ENCODE assay signal across 8 cellular contexts in the genomic region with DNA sequence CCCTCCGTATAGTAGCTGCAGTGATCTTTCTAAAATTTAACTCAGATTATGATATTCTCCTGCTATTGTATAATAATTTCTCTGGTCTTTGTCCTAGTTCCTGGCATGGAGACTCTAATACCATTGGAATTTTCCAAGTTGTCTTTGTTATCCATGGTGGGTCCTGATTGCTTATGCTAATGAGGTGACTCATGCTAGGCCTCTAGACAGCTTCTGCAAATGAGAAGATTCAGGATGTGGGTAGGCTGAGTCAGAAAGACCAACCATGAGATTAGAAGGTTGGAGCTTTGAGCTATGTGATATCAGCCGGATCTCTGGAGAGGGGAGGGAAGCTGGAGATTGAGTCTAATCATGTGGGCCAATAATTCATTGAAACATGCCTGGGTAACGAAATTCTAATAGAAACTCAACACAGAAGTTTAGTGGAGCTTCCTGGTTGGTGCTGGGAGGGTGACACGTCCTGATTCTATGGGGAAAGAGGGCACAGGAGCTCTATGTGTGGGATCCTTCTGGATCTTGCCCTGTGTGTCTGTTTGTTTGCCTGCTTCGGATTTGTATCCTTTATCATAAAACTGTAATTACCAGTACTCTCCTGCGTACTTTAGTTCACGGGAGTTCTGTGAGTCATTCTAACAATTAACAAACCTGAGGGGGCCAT.
A peak's percentile ranks its signal among the peaks of the same experiment; 100 is the strongest.
DNase-seq lines count a peak whose midpoint lies in the region; ATAC-seq and TF ChIP-seq lines count a peak whose summit lies in the region.

No MANE protein-coding gene starts in this region.

- H3K9me3 ChIP-seq in upper lobe of right lung = no peaks in the 10 kb centered on the region

- H3K4me3 ChIP-seq in foreskin fibroblast (ENCODE audit: low read depth in 1 of 2, low read length in 2 of 2) = no peak overlapping the region
- no peak overlapping the region for H3K4me3 ChIP-seq in upper lobe of right lung

- H3K27me3 ChIP-seq in upper lobe of right lung = no peaks in the 10 kb centered on the region

- intact Hi-C loops in upper lobe of right lung (cut with DNase I) = no loop called here

- H3K36me3 ChIP-seq in upper lobe of right lung = no peaks in the 10 kb centered on the region

- no peaks in the 10 kb centered on the region for H3K4me1 ChIP-seq in upper lobe of right lung

- peak; percentile 89 for ATAC-seq in upper lobe of right lung

- no peak for TF ChIP-seq CTCF in foreskin fibroblast (IDR thresholded peaks at IDR 0.05; ENCODE audit: low read depth, low read length)
- no peak for TF ChIP-seq CTCF in upper lobe of right lung (IDR thresholded peaks at IDR 0.05)

- DNase-seq in stimulated activated CD4-positive, alpha-beta T cell treated with anti-CD3 and anti-CD28 coated beads, Interleukin-12 subunit alpha, Interleukin-12 subunit beta, amount 100 ng/mL, for 48 hours (ENCODE audit: low read depth in 2 of 3, low spot score in 1 of 3) = peak; percentile 2 to 33 (median 4)
- no peak for DNase-seq in stimulated activated CD4-positive, alpha-beta T cell treated with anti-CD3 and anti-CD28 coated beads, Interleukin-4, amount 100 ng/mL, for 1 hour
- DNase-seq in T-helper 22 cell (ENCODE audit: low read depth) = peak; percentile 0
- DNase-seq in foreskin fibroblast = peak; percentile 98 to 99
- DNase-seq in upper lobe of right lung = no peak
- no peak for DNase-seq in NCI-H748 (lab: John Stamatoyannopoulos, UW; ENCODE audit: unreplicated experiment)
- DNase-seq in NCI-H2107 treated with DMSO at 0.1 percent for 48 hours (lab: John Stamatoyannopoulos, UW; ENCODE audit: unreplicated experiment) = no peak
- no peak for DNase-seq in GM19238 (ENCODE audit: insufficient read length, low spot score)

- H3K27ac ChIP-seq in upper lobe of right lung = no peak overlapping the region

Comparison
In these comparisons a context has a peak if more than half of its experiments do, and no peak if none do; other contexts are left out.
1. DNase-seq: peak in stimulated activated CD4-positive, alpha-beta T cell treated with anti-CD3 and anti-CD28 coated beads, Interleukin-12 subunit alpha, Interleukin-12 subunit beta, amount 100 ng/mL, for 48 hours (3 of 3), T-helper 22 cell (single experiment) and foreskin fibroblast (2 of 2); none in stimulated activated CD4-positive, alpha-beta T cell treated with anti-CD3 and anti-CD28 coated beads, Interleukin-4, amount 100 ng/mL, for 1 hour (single experiment), upper lobe of right lung (single experiment), NCI-H748 (single experiment), NCI-H2107 treated with DMSO at 0.1 percent for 48 hours (single experiment) and GM19238 (single experiment).